ENCODE assay signal across 29 cellular contexts in the genomic region with DNA sequence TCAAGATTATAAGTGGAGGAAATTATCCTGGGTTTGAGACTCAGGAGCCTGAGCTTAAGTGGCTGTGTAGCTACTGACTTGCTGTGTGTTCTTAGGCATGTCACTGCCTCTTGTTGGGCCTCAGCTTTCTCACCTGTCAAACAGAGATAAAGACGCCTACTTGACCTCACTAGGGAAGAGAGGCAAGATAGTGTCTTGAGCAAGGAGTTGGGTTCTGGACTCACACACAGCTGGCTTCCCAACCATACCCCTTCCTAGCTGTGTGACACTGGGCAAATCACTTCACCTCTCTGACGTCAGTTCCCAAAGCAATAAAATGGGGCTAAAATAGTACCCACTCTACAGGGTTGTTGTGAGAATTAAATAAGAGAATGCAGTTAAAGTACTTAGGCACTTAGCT.
"Had no signal": no experiment of that assay in that cellular context is flagged by ENCODE, and none has a peak within 500 bp of the region (broad histone marks: within the 10 kb centered on the region; RNA-seq: fewer than 3 reads in every experiment).

No MANE protein-coding gene starts in this region.

- H3K4me3 ChIP-seq: pancreas, psoas muscle, right lobe of liver, sigmoid colon, suprapubic skin, testis, tibial artery, transverse colon, upper lobe of right lung, uterus had no signal

- DNase-seq: naive thymus-derived CD8-positive, alpha-beta T cell; nephron progenitor cell; nucleus accumbens; psoas muscle; right cardiac atrium; right lobe of liver; small intestine; stimulated activated CD4-positive, alpha-beta T cell treated with anti-CD3 and anti-CD28 coated beads, Interleukin-15, amount 100 ng/mL, for 24 hours; stimulated activated CD4-positive, alpha-beta T cell treated with anti-CD3 and anti-CD28 coated beads, Interleukin-4, amount 100 ng/mL, for 1 hour; stimulated activated CD4-positive, alpha-beta T cell treated with anti-CD3 and anti-CD28 coated beads, Interleukin-4, amount 100 ng/mL, for 4 hours; stimulated activated CD8-positive, alpha-beta memory T cell treated with anti-CD3 and anti-CD28 coated beads, Interleukin-4, amount 100 ng/mL, for 48 hours; stimulated activated naive CD4-positive, alpha-beta T cell; stimulated activated naive CD8-positive, alpha-beta T cell treated with anti-CD3 and anti-CD28 coated beads, Interleukin-15, amount 100 ng/mL, for 72 hours; stimulated activated naive CD8-positive, alpha-beta T cell treated with anti-CD3 and anti-CD28 coated beads, Interleukin-15, Interleukin-2, amounts not matched to agents 100 U/mL and 50 U/mL, for 24 hours; substantia nigra; testis; transverse colon; upper lobe of right lung; uterus had no signal

- FAIRE-seq: pancreas, small intestine had no signal

- H3K36me3 ChIP-seq: neutrophil, pancreas, right lobe of liver, sigmoid colon, suprapubic skin, tibial artery, transverse colon, upper lobe of right lung, uterus had no signal

- H3K27me3 Mint-ChIP-seq: naive thymus-derived CD8-positive, alpha-beta T cell; natural killer cell treated with Interleukin-12 subunit alpha and Interleukin-12 subunit beta and Interleukin-15 and Interleukin-18, amount 100 ng/mL, for 72 hours; progenitor cell of endocrine pancreas; stimulated activated memory B cell treated with anti-CD40 and anti-IgM and Interleukin-4, amounts not matched to agents 10 μg/mL and 1 μg/mL and 100 μg/mL, for 72 hours; stimulated activated naive CD8-positive, alpha-beta T cell treated with anti-CD3 and anti-CD28 coated beads, Interleukin-15, amount 100 ng/mL, for 72 hours; type B pancreatic cell had no signal

- H3K4me1 ChIP-seq: psoas muscle, right lobe of liver, uterus had no signal

- H3K27ac Mint-ChIP-seq: natural killer cell treated with Interleukin-12 subunit alpha and Interleukin-12 subunit beta and Interleukin-15 and Interleukin-18, amount 100 ng/mL, for 72 hours; nephron progenitor cell; progenitor cell of endocrine pancreas; stimulated activated memory B cell treated with anti-CD40 and anti-IgM and Interleukin-4, amounts not matched to agents 10 μg/mL and 1 μg/mL and 100 μg/mL, for 72 hours; stimulated activated naive CD8-positive, alpha-beta T cell treated with anti-CD3 and anti-CD28 coated beads, Interleukin-15, amount 100 ng/mL, for 72 hours; type B pancreatic cell had no signal

- H3K4me3 Mint-ChIP-seq: naive thymus-derived CD8-positive, alpha-beta T cell; natural killer cell treated with Interleukin-12 subunit alpha and Interleukin-12 subunit beta and Interleukin-15 and Interleukin-18, amount 100 ng/mL, for 72 hours; nephron progenitor cell; neural crest cell; stimulated activated memory B cell treated with anti-CD40 and anti-IgM and Interleukin-4, amounts not matched to agents 10 μg/mL and 1 μg/mL and 100 μg/mL, for 72 hours; stimulated activated naive CD8-positive, alpha-beta T cell treated with anti-CD3 and anti-CD28 coated beads, Interleukin-15, amount 100 ng/mL, for 72 hours; type B pancreatic cell had no signal

- H3K27me3 ChIP-seq: neutrophil, pancreas, right lobe of liver, sigmoid colon, suprapubic skin, testis, tibial artery, transverse colon, upper lobe of right lung, uterus had no signal

- H3K9me3 ChIP-seq: neutrophil, pancreas, psoas muscle, right lobe of liver, sigmoid colon, suprapubic skin, testis, tibial artery, transverse colon, upper lobe of right lung, uterus had no signal

- ATAC-seq: naive thymus-derived CD8-positive, alpha-beta T cell; natural killer cell treated with Interleukin-12 subunit alpha and Interleukin-12 subunit beta and Interleukin-15 and Interleukin-18, amount 100 ng/mL, for 72 hours; pancreas; psoas muscle; right cardiac atrium; right lobe of liver; stimulated activated memory B cell treated with anti-CD40 and anti-IgM and Interleukin-4, amounts not matched to agents 10 μg/mL and 1 μg/mL and 100 μg/mL, for 72 hours; stimulated activated naive CD8-positive, alpha-beta T cell treated with anti-CD3 and anti-CD28 coated beads, Interleukin-15, amount 100 ng/mL, for 72 hours; stimulated activated naive CD8-positive, alpha-beta T cell treated with anti-CD3 and anti-CD28 coated beads, Interleukin-15, Interleukin-2, amounts not matched to agents 100 U/mL and 50 U/mL, for 24 hours; upper lobe of right lung had no signal

- H3K27ac ChIP-seq: neutrophil, pancreas, psoas muscle, right lobe of liver, sigmoid colon, suprapubic skin, testis, tibial artery, transverse colon, upper lobe of right lung, uterus had no signal

- H3K9me3 Mint-ChIP-seq: naive thymus-derived CD8-positive, alpha-beta T cell; natural killer cell treated with Interleukin-12 subunit alpha and Interleukin-12 subunit beta and Interleukin-15 and Interleukin-18, amount 100 ng/mL, for 72 hours; stimulated activated memory B cell treated with anti-CD40 and anti-IgM and Interleukin-4, amounts not matched to agents 10 μg/mL and 1 μg/mL and 100 μg/mL, for 72 hours; stimulated activated naive CD8-positive, alpha-beta T cell treated with anti-CD3 and anti-CD28 coated beads, Interleukin-15, amount 100 ng/mL, for 72 hours; type B pancreatic cell had no signal
